Comparison of ENCODE assay signal across 8 cellular contexts in the genomic region with DNA sequence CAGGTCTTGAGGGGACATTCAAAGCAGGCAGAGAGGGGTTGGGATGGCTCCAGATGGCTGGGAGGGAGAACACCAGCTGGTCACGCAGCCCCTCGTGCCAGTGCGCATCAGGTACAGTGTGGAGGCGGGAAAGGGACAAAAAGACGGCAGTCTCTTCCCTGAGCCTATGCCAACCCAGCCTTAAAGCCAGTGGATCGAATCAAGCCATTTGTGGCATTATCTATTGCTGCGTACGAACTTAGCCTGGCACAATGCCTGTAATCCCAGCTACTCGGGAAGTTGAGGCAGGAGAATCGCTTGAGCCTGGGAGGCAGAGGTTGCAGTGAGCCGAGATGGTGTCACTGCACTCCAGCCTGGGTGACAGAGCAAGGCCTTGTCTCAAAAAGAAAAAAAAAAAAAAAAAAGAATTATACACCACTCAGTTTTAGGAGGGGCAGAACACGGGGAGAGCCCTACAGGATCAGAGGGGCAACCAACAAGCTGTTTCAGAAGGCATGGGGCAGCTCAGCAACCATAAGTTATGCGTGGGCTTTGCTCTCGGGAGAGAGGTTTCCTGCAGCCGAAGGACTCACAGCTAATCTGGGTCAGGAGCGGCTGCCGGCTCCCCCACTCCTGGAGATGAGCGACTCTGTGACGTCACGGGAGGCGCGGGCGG. TPM values are rescaled to one million over a fixed set of nuclear protein-coding genes. Genes with fewer than 3 reads are reported as not detected.
A peak's percentile ranks its signal among the peaks of the same experiment; 100 is the strongest.
DNase-seq lines count a peak whose midpoint lies in the region; ATAC-seq and TF ChIP-seq lines count a peak whose summit lies in the region.

No MANE protein-coding gene starts in this region.

- peak overlapping the region; percentile 93 for H4K8ac ChIP-seq in mesenchymal stem cell (ENCODE audit: low read length)

- H3K4me1 ChIP-seq in mesenchymal stem cell (ENCODE audit: control insufficient read depth, insufficient read depth, low read depth, low read length), result peaks cover 10% of the 10 kb centered on the region

- H3K9me3 Mint-ChIP-seq in effector memory CD8-positive, alpha-beta T cell, result no peaks in the 10 kb centered on the region

- H3K9ac ChIP-seq in mesenchymal stem cell (ENCODE audit: low read length), result peak overlapping the region; percentile 95

- no peak overlapping the region for H2AK5ac ChIP-seq in mesenchymal stem cell (ENCODE audit: low read length, severe bottlenecking)

- H3K79me1 ChIP-seq in mesenchymal stem cell (replicated peaks; ENCODE audit: low read length, poor library complexity, severe bottlenecking), result peaks cover 6% of the 10 kb centered on the region

- no peaks in the 10 kb centered on the region for H3K27me3 Mint-ChIP-seq in effector memory CD8-positive, alpha-beta T cell

- H3K14ac ChIP-seq in mesenchymal stem cell (ENCODE audit: low read length in 2 of 2), result no peak overlapping the region

- no peak overlapping the region for H2BK5ac ChIP-seq in mesenchymal stem cell (ENCODE audit: low read depth, low read length, poor library complexity, severe bottlenecking)

- H3K9me3 ChIP-seq in mesenchymal stem cell (ENCODE audit: control insufficient read depth, low read length), result no peaks in the 10 kb centered on the region

- DNase-seq in AG09309 (ENCODE audit: low read depth) (peak; percentile 49), GM19238 (ENCODE audit: insufficient read length, low spot score) (peak; percentile 95), NCI-H1694 (lab: John Stamatoyannopoulos, UW) (peak; percentile 86), mesenchymal stem cell (peak; percentile 95), NCI-H1930 (lab: John Stamatoyannopoulos, UW) (no peak)
- DNase-seq in activated CD4-positive, alpha-beta T cell treated with anti-CD3 and anti-CD28 coated beads, Interleukin-2, amount 50 U/mL, for 48 hours, result peak; percentile 96 to 97
- peak in 2 of 3 experiments; percentile 87 to 90 for DNase-seq in effector memory CD8-positive, alpha-beta T cell
- DNase-seq in stimulated activated CD8-positive, alpha-beta memory T cell treated with anti-CD3 and anti-CD28 coated beads, Interleukin-12 subunit alpha, Interleukin-12 subunit beta, amount 100 ng/mL, for 4 hours (ENCODE audit: low read depth), result peak; percentile 90

- peak; percentile 87 for ATAC-seq in effector memory CD8-positive, alpha-beta T cell (replicated peaks)

- no peak overlapping the region for H2BK120ac ChIP-seq in mesenchymal stem cell (ENCODE audit: low read depth, low read length)

- WGBS in mesenchymal stem cell, result 39% methylated on average over 22 of the region's 23 CpGs

- peaks cover 24% of the 10 kb centered on the region for H3K36me3 Mint-ChIP-seq in effector memory CD8-positive, alpha-beta T cell (ENCODE audit: insufficient read depth)

- H3K4me3 Mint-ChIP-seq in effector memory CD8-positive, alpha-beta T cell, result peak overlapping the region; percentile 94 to 100

- H3K27ac ChIP-seq in mesenchymal stem cell (ENCODE audit: low read length, poor library complexity, severe bottlenecking), result peak overlapping the region; percentile 48

- no peak for TF ChIP-seq CTCF in AG09309 (IDR thresholded peaks at IDR 0.05; ENCODE audit: control insufficient read depth, insufficient read depth, low read depth, low read length, missing control alignments)

- H3K4me3 ChIP-seq in AG09309 (ENCODE audit: control insufficient read depth, low read depth, low read length) (peak overlapping the region; percentile 93), mesenchymal stem cell (ENCODE audit: insufficient read depth in 1 of 2, low read depth in 1 of 2, low read length in 2 of 2) (peak overlapping the region in 1 of 2 experiments; percentile 94)

- H3K4me2 ChIP-seq in mesenchymal stem cell (ENCODE audit: low read length, poor library complexity, severe bottlenecking), result peak overlapping the region; percentile 41

- no peak overlapping the region for H4K91ac ChIP-seq in mesenchymal stem cell (ENCODE audit: low read length)

- H3K23ac ChIP-seq in mesenchymal stem cell (ENCODE audit: low read length in 2 of 2), result no peak overlapping the region

- H3K27ac Mint-ChIP-seq in effector memory CD8-positive, alpha-beta T cell, result peak overlapping the region; percentile 97 to 98

- H2BK12ac ChIP-seq in mesenchymal stem cell (ENCODE audit: low read length in 2 of 2), result peak overlapping the region in 1 of 2 experiments; percentile 60

- peak overlapping the region in 1 of 2 experiments; percentile 5 for H3K4ac ChIP-seq in mesenchymal stem cell (ENCODE audit: low read depth in 1 of 2, low read length in 2 of 2)

- H3K4me1 Mint-ChIP-seq in effector memory CD8-positive, alpha-beta T cell (ENCODE audit: low read depth in 2 of 2), result peaks cover 28 to 29% of the 10 kb centered on the region in 2 donors

- peaks cover 21 to 26% of the 10 kb centered on the region in 2 experiments for H3K36me3 ChIP-seq in mesenchymal stem cell (ENCODE audit: control insufficient read depth in 1 of 2, insufficient read depth in 2 of 2, low read depth in 1 of 2, low read length in 2 of 2)

- peak overlapping the region in 1 of 2 experiments; percentile 63 for H3K18ac ChIP-seq in mesenchymal stem cell (ENCODE audit: low read depth in 1 of 2, low read length in 2 of 2)

- no peak overlapping the region for H2AFZ ChIP-seq in mesenchymal stem cell (ENCODE audit: low read depth, low read length)

- H2BK15ac ChIP-seq in mesenchymal stem cell (ENCODE audit: low read depth, poor library complexity, severe bottlenecking), result no peak overlapping the region

- H3K27me3 ChIP-seq in mesenchymal stem cell (ENCODE audit: control insufficient read depth in 1 of 2, insufficient read depth in 1 of 2, low read length in 2 of 2), result no peaks in the 10 kb centered on the region

RNA-seq across cellular contexts. Expression of gene NDUFB2, which starts 0.4 kb away (rescaled TPM):
- polyA plus RNA-seq in mesenchymal stem cell (2013, experiment 1 of 2), result 478 TPM
- 487 TPM for polyA plus RNA-seq in mesenchymal stem cell (2013, experiment 2 of 2)

RNA-seq across cellular contexts. Expression of gene ADCK2, which starts 23.4 kb away (rescaled TPM):
- 4.1 TPM for polyA plus RNA-seq in mesenchymal stem cell (2013, experiment 1 of 2)
- 4.2 TPM for polyA plus RNA-seq in mesenchymal stem cell (2013, experiment 2 of 2)

RNA-seq across cellular contexts. Expression of gene DENND2A, which starts 55.5 kb away (rescaled TPM):
- polyA plus RNA-seq in mesenchymal stem cell (2013, experiment 1 of 2), result 17.2 TPM
- 19.9 TPM for polyA plus RNA-seq in mesenchymal stem cell (2013, experiment 2 of 2)

Comparison
In these comparisons a context has a peak if more than half of its experiments do, and no peak if none do; other contexts are left out.
1. DNase-seq: peak in AG09309 (single experiment), GM19238 (single experiment), NCI-H1694 (single experiment), activated CD4-positive, alpha-beta T cell treated with anti-CD3 and anti-CD28 coated beads, Interleukin-2, amount 50 U/mL, for 48 hours (2 of 2), effector memory CD8-positive, alpha-beta T cell (2 of 3), mesenchymal stem cell (single experiment) and stimulated activated CD8-positive, alpha-beta memory T cell treated with anti-CD3 and anti-CD28 coated beads, Interleukin-12 subunit alpha, Interleukin-12 subunit beta, amount 100 ng/mL, for 4 hours (single experiment); none in NCI-H1930 (0 of 2).